ENCODE assay signal across 8 cellular contexts in genomic region chr3:123559040-123559861, GRCh38. TPM values are rescaled to one million over a fixed set of nuclear protein-coding genes. Genes with fewer than 3 reads are reported as not detected.
DNase-seq lines count a peak whose midpoint lies in the region; ATAC-seq, FAIRE-seq and TF ChIP-seq lines count a peak whose summit lies in the region.

No MANE protein-coding gene starts in this region.

- no peak overlapping the region for H3K9ac ChIP-seq in K562 (ENCODE audit: insufficient read depth in 1 of 2, low read depth in 2 of 2, low read length in 2 of 2)

- H3K36me3 ChIP-seq in BE2C: no peaks in the 10 kb centered on the region
- H3K36me3 ChIP-seq in K562 (ENCODE audit: control insufficient read depth, insufficient read depth, low read length): no peaks in the 10 kb centered on the region

- H4K20me1 ChIP-seq in K562 (replicated peaks; ENCODE audit: control insufficient read depth, insufficient read depth, low read length): no peaks in the 10 kb centered on the region

- no peaks in the 10 kb centered on the region for H3K9me1 ChIP-seq in K562 (ENCODE audit: control insufficient read depth, insufficient read depth, low read length)

- H2AFZ ChIP-seq in K562 (ENCODE audit: low read depth, low read length): no peak overlapping the region

- H3K79me2 ChIP-seq in K562 (ENCODE audit: control insufficient read depth, insufficient read depth, low read length): no peaks in the 10 kb centered on the region

- DNase-seq in BE2C: peak; percentile 26
- DNase-seq in H4 (ENCODE audit: low spot score): peak; percentile 32
- DNase-seq in NCI-H446 (lab: John Stamatoyannopoulos, UW): peak; percentile 14 to 78
- peak; percentile 28 to 45 (median 38) for DNase-seq in K562 (ENCODE audit: extremely low read depth in 1 of 4, low spot score in 3 of 4)
- peak; percentile 60 for DNase-seq in iris pigment epithelial cell (ENCODE audit: low read depth)
- DNase-seq in superior temporal gyrus (ENCODE audit: extremely low spot score): peak; percentile 94

- H3K4me3 ChIP-seq in BE2C (ENCODE audit: low read depth, low read length) (no peak overlapping the region), K562 (no peak overlapping the region)

- no peak for TF ChIP-seq EP300 in K562 (IDR thresholded peaks at IDR 0.05; ENCODE audit: low read length)

- peak; percentile 46 for FAIRE-seq in K562 (lab: Jason Lieb, UNC)

- no TSS peak for BruUV-seq in K562 (replicated peaks; lab: Mats Ljungman, UMichigan)

- in situ Hi-C loops in K562 (cut with MboI): no loop called here

- no peak overlapping the region for H3K4me2 ChIP-seq in K562 (ENCODE audit: insufficient read depth, low read length)

- TF ChIP-seq CTCF in BE2C (IDR thresholded peaks at IDR 0.05; ENCODE audit: low read depth, low read length): peak; percentile 77
- peak; percentile 14 to 69 (median 36); a peak in 2 of 6 replicates for TF ChIP-seq CTCF in K562 (IDR thresholded peaks at IDR 0.05 in 2 of 3, conservative IDR thresholded peaks at IDR 0.05 in 1 of 3; ENCODE audit: insufficient read depth in 2 of 3, low read depth in 1 of 3, low read length in 3 of 3)

- H3K4me1 ChIP-seq in BE2C (no peaks in the 10 kb centered on the region), K562 (replicated peaks in 1 of 2; ENCODE audit: control insufficient read depth in 2 of 2, insufficient read depth in 2 of 2, low read length in 2 of 2) (no peaks in the 10 kb centered on the region; a peak in 1 of 5 replicates)

- CTCF ChIA-PET in K562 (lab: Yijun Ruan, JAX; ENCODE audit: low intra/inter-chr PET ratio): interaction anchor here (0.7 to 1.9 kb wide), 3 partner anchors 13 to 231 kb away, joined by 3 to 13 read pairs (median 3); no protein-coding TSS in a partner anchor

- H3K27ac ChIP-seq in K562 (ENCODE audit: extremely low read depth, low read depth, low read length): no peak overlapping the region

- POLR2A ChIA-PET in K562 (lab: Yijun Ruan, JAX): no interaction called here

- TF ChIP-seq RAD21 in K562 (CRISPR knock-in tag; conservative IDR thresholded peaks at IDR 0.05 in 1 of 2, IDR thresholded peaks at IDR 0.05 in 1 of 2): peak; percentile 48 to 55

- TF ChIP-seq POLR2A in K562 (conservative IDR thresholded peaks at IDR 0.05): no peak

- H3K9me3 ChIP-seq in BE2C (no peaks in the 10 kb centered on the region), K562 (replicated peaks; ENCODE audit: control insufficient read depth, insufficient read depth, low read depth, low read length) (no peaks in the 10 kb centered on the region)

- WGBS in K562 (ENCODE audit: insufficient coverage, low coverage, missing lambda C conversion rate): 13% methylated on average over 11 of the region's 12 CpGs

- intact Hi-C loops in K562 (cut with micrococcal nuclease): loop anchor here (2.0 kb wide), 1 partner anchor 230 kb away; no protein-coding TSS in a partner anchor

- H3K27me3 ChIP-seq in BE2C: no peaks in the 10 kb centered on the region
- no peaks in the 10 kb centered on the region for H3K27me3 ChIP-seq in K562 (ENCODE audit: control insufficient read depth in 2 of 2, insufficient read depth in 2 of 2, low read length in 2 of 2)

- ATAC-seq in K562 (no peak), HG03108 (IDR thresholded peaks at IDR 0.05; ENCODE audit: unreplicated experiment) (no peak), HG03520 (IDR thresholded peaks at IDR 0.05; ENCODE audit: unreplicated experiment) (no peak)

TF ChIP-seq in K562, 482 proteins besides CTCF, POLR2A, EP300 and RAD21:
- TF ChIP-seq SMC3 (conservative IDR thresholded peaks at IDR 0.05; ENCODE audit: insufficient read depth, low read depth, low read length): 0 out of 2 replicates have a peak, but pooled peaks have one; percentile 14
- no peak for TF ChIP-seq GATAD2A (IDR thresholded peaks at IDR 0.05)
- TF ChIP-seq, protein P1, sequence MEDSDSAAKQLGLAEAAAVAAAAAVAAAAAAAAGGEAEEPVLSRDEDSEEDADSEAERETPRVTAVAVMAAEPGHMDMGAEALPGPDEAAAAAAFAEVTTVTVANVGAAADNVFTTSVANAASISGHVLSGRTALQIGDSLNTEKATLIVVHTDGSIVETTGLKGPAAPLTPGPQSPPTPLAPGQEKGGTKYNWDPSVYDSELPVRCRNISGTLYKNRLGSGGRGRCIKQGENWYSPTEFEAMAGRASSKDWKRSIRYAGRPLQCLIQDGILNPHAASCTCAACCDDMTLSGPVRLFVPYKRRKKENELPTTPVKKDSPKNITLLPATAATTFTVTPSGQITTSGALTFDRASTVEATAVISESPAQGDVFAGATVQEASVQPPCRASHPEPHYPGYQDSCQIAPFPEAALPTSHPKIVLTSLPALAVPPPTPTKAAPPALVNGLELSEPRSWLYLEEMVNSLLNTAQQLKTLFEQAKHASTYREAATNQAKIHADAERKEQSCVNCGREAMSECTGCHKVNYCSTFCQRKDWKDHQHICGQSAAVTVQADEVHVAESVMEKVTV (CRISPR knock-in tag; IDR thresholded peaks at IDR 0.05): 0 out of 2 replicates have a peak, but pooled peaks have one; percentile 13

RNA-seq across cellular contexts. Expression of gene HACD2, which starts 25.6 kb away (rescaled TPM):
- polyA plus RNA-seq in BE2C (2012; ENCODE audit: insufficient read depth, insufficient read length, low read depth): 42.2 TPM
- 23.7 and 30.5 TPM in 2 replicates for total RNA-seq in H4 (2014; rRNA removed; shearing (Covaris generic))
- total RNA-seq in K562 (2011; cell fraction: chromatin; rRNA removed; ENCODE audit: low replicate concordance): 9.5 and 17.7 TPM in 2 replicates
- total RNA-seq in K562 (2011; cell fraction: nucleolus; rRNA removed): 5.0 and 6.0 TPM in 2 replicates
- 9.4 and 14.8 TPM in 2 replicates for total RNA-seq in K562 (2011; cell fraction: nucleoplasm; rRNA removed)
- total RNA-seq in K562 (2014; rRNA removed) (1.3 and 2.8 TPM in 2 replicates), K562 (2014; rRNA removed; fragmentation: Illumina TruSeq; extraction: Trizol) (4.0 and 4.6 TPM in 2 replicates), K562 (2015; rRNA removed; fragmentation: Illumina TruSeq; extraction: Trizol) (3.0 and 4.2 TPM in 2 replicates), K562 (2021) (3.7 and 4.9 TPM in 2 replicates)
- polyA plus RNA-seq in K562 (2011; rRNA removed) (10.5 TPM in 2 replicates), K562 (2014; fragmentation: Illumina TruSeq; extraction: Trizol) (4.7 TPM in 2 replicates), K562 (2014; fragmentation: Nextera tagmentation; extraction: Ambion mirVana) (1 to 10 TPM; 1.3 to 1.6 TPM), K562 (2014; rRNA removed) (3.8 and 5.5 TPM in 2 replicates)
- polyA plus RNA-seq in K562 (2011; cell fraction: cytosol; rRNA removed): 2.3 and 4.5 TPM in 2 replicates
- 8.9 and 13.4 TPM in 2 replicates for polyA plus RNA-seq in K562 (2011; cell fraction: nucleus; rRNA removed)
- 2.6 and 3.2 TPM in 2 replicates for polyA plus RNA-seq in K562 (2012)
- 10.6 and 11.2 TPM in 2 replicates for polyA minus RNA-seq in K562 (2011; rRNA and poly(A)+ RNA removed)
- 3.8 and 5.9 TPM in 2 replicates for polyA minus RNA-seq in K562 (2011; cell fraction: cytosol; rRNA and poly(A)+ RNA removed)
- polyA minus RNA-seq in K562 (2011; cell fraction: nucleus; rRNA and poly(A)+ RNA removed): 3.9 and 7.2 TPM in 2 replicates

Comparison
In these comparisons a context has a peak if more than half of its experiments do, and no peak if none do; other contexts are left out.
1. DNase-seq: peak in every context shown above with its lines; median percentile 94 in superior temporal gyrus; 60 in iris pigment epithelial cell; 46 in NCI-H446; 38 in K562; 32 in H4; 26 in BE2C.